In the genomic region with DNA sequence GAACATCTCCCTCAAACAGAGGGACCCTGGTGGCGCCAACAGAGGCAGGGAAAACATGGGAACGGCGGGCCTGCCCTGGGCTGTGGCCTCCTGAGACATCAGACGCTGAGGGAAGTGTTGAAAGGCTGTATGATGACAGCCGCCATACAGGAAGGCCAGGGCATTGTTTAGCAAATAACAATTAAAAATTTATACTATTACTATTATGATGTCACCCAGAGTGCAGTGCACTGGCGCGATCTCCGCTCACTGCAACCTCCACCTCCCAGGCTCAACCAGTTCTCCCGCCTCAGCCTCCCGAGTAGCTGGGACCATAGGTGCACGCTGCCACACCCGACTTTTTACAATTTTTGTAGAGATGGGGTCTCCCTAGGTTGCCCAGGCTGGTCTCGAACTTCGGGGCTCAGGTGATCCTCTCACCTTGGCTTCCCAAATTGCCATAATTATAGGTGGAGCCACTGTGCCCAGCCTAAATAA, we compare ENCODE assay signal across 23 cellular contexts. TPM values are rescaled to one million over a fixed set of nuclear protein-coding genes. Genes with fewer than 3 reads are reported as not detected.
DNase-seq lines count a peak whose midpoint lies in the region; ATAC-seq and TF ChIP-seq lines count a peak whose summit lies in the region.
"Had no signal": no experiment of that assay in that cellular context is flagged by ENCODE, and none has a peak within 500 bp of the region (broad histone marks: within the 10 kb centered on the region; RNA-seq: fewer than 3 reads in every experiment).

No MANE protein-coding gene starts in this region.

- no peak overlapping the region for H3K9ac ChIP-seq in colonic mucosa (ENCODE audit: low read depth in 2 of 2, low read length in 2 of 2)
- no peak overlapping the region for H3K9ac ChIP-seq in neural progenitor cell
- H3K9ac ChIP-seq: BLaER1 treated with 17β-estradiol and CSF1 and Interleukin-3, amounts not matched to agents 10 nM and 100 nM had no signal

- DNase-seq in cardiac septum (ENCODE audit: low spot score): peak; percentile 57
- no peak for DNase-seq in left ventricle myocardium superior
- peak; percentile 3 for DNase-seq in colonic mucosa
- no peak for DNase-seq in neural progenitor cell (ENCODE audit: low spot score)
- DNase-seq in ureter (ENCODE audit: low spot score): peak; percentile 20
- no peak for DNase-seq in NCI-H2107 (lab: John Stamatoyannopoulos, UW)
- DNase-seq in NCI-H1694 treated with DMSO at 0.1 percent for 48 hours (lab: John Stamatoyannopoulos, UW): no peak
- no peak for DNase-seq in NCI-H1930 (lab: John Stamatoyannopoulos, UW)
- DNase-seq: AML-193; CD4-positive, alpha-beta T cell; DMS53; GOT3; HFFc6; KBM-7; MV-4-11; NCI-H524; RPMI8226; SHP77 had no signal

- H3F3A ChIP-seq in neural progenitor cell (ENCODE audit: low read depth): no peaks in the 10 kb centered on the region

- H2AFZ ChIP-seq in neural progenitor cell (replicated peaks): no peak overlapping the region

- no peaks in the 10 kb centered on the region for H3K36me3 Mint-ChIP-seq in neural progenitor cell

- peaks cover 26% of the 10 kb centered on the region for H3K4me1 Mint-ChIP-seq in neural progenitor cell

- H3K27me3 ChIP-seq in colonic mucosa: no peaks in the 10 kb centered on the region
- no peaks in the 10 kb centered on the region for H3K27me3 ChIP-seq in neural progenitor cell
- H3K27me3 ChIP-seq: BLaER1 treated with 17β-estradiol and CSF1 and Interleukin-3, amounts not matched to agents 10 nM and 100 nM had no signal

- no peak overlapping the region for H3K27ac ChIP-seq in colonic mucosa
- H3K27ac ChIP-seq in neural progenitor cell: no peak overlapping the region
- H3K27ac ChIP-seq: A549; BLaER1 treated with 17β-estradiol and CSF1 and Interleukin-3, amounts not matched to agents 10 nM and 100 nM had no signal

- no peak for ATAC-seq in left ventricle myocardium superior

- H3K27ac Mint-ChIP-seq in neural progenitor cell: no peak overlapping the region
- H3K27ac Mint-ChIP-seq: CD4-positive, alpha-beta T cell; HFFc6 had no signal

- no peaks in the 10 kb centered on the region for H3K9me3 Mint-ChIP-seq in neural progenitor cell
- H3K9me3 Mint-ChIP-seq: CD4-positive, alpha-beta T cell; HFFc6 had no signal

- H3K9me3 ChIP-seq in colonic mucosa: no peaks in the 10 kb centered on the region
- no peaks in the 10 kb centered on the region for H3K9me3 ChIP-seq in neural progenitor cell (ENCODE audit: low read depth)
- H3K9me3 ChIP-seq: A549; BLaER1 treated with 17β-estradiol and CSF1 and Interleukin-3, amounts not matched to agents 10 nM and 100 nM; HAP-1 had no signal

- H3K36me3 ChIP-seq in colonic mucosa (no peaks in the 10 kb centered on the region), neural progenitor cell (no peaks in the 10 kb centered on the region)
- H3K36me3 ChIP-seq: BLaER1 treated with 17β-estradiol and CSF1 and Interleukin-3, amounts not matched to agents 10 nM and 100 nM; HAP-1 had no signal

- intact Hi-C loops in cardiac septum (cut with DNase I) (no loop called here), left ventricle myocardium superior (cut with micrococcal nuclease) (no loop called here), colonic mucosa (cut with DNase I) (no loop called here)

- H3K79me2 ChIP-seq in neural progenitor cell (ENCODE audit: low read depth): no peaks in the 10 kb centered on the region

- no peaks in the 10 kb centered on the region for H4K20me1 ChIP-seq in neural progenitor cell (ENCODE audit: low read depth)

- no peak for TF ChIP-seq CTCF in colonic mucosa (IDR thresholded peaks at IDR 0.05)
- no peak for TF ChIP-seq CTCF in neural progenitor cell (IDR thresholded peaks at IDR 0.05)

- H3K4me3 Mint-ChIP-seq in neural progenitor cell: no peak overlapping the region
- H3K4me3 Mint-ChIP-seq: CD4-positive, alpha-beta T cell; HFFc6 had no signal

- H3K4me3 ChIP-seq in colonic mucosa (no peak overlapping the region), neural progenitor cell (no peak overlapping the region)
- H3K4me3 ChIP-seq: A549; BLaER1 treated with 17β-estradiol and CSF1 and Interleukin-3, amounts not matched to agents 10 nM and 100 nM; HAP-1 had no signal

- peak overlapping the region; percentile 29 for H3K4me2 ChIP-seq in neural progenitor cell
- H3K4me2 ChIP-seq: A549; BLaER1 treated with 17β-estradiol and CSF1 and Interleukin-3, amounts not matched to agents 10 nM and 100 nM had no signal

- H3K4me1 ChIP-seq in colonic mucosa (no peaks in the 10 kb centered on the region), neural progenitor cell (peaks cover 29% of the 10 kb centered on the region)
- H3K4me1 ChIP-seq: A549, HAP-1 had no signal

- peaks cover 22% of the 10 kb centered on the region for H3K27me3 Mint-ChIP-seq in neural progenitor cell (ENCODE audit: insufficient read depth, low read depth)
- H3K27me3 Mint-ChIP-seq: CD4-positive, alpha-beta T cell had no signal

RNA-seq across cellular contexts. Expression of a gene that starts 54.6 kb away (rescaled TPM):
- total RNA-seq in cardiac septum: 0.30 TPM
- total RNA-seq in left ventricle myocardium superior: 1.2 TPM
- 1 to 10 TPM; 1.2 to 1.5 TPM for total RNA-seq in colonic mucosa
- 5.9 TPM in 1 of 2 replicates, not detected in the other for total RNA-seq in neural progenitor cell (ENCODE audit: low replicate concordance)
- 7.4 TPM for total RNA-seq in ureter
- total RNA-seq: CD4-positive, alpha-beta T cell; MCF 10A; SK-MEL-5 had no signal

Comparison
In these comparisons a context has a peak if more than half of its experiments do, and no peak if none do; other contexts are left out.
1. DNase-seq: peak in cardiac septum (single experiment), colonic mucosa (single experiment) and ureter (single experiment); none in left ventricle myocardium superior (single experiment), neural progenitor cell (single experiment), NCI-H2107 (single experiment), NCI-H1694 treated with DMSO at 0.1 percent for 48 hours (single experiment) and NCI-H1930 (0 of 2).